ENCODE assay signal across 2 cellular contexts in the genomic region with DNA sequence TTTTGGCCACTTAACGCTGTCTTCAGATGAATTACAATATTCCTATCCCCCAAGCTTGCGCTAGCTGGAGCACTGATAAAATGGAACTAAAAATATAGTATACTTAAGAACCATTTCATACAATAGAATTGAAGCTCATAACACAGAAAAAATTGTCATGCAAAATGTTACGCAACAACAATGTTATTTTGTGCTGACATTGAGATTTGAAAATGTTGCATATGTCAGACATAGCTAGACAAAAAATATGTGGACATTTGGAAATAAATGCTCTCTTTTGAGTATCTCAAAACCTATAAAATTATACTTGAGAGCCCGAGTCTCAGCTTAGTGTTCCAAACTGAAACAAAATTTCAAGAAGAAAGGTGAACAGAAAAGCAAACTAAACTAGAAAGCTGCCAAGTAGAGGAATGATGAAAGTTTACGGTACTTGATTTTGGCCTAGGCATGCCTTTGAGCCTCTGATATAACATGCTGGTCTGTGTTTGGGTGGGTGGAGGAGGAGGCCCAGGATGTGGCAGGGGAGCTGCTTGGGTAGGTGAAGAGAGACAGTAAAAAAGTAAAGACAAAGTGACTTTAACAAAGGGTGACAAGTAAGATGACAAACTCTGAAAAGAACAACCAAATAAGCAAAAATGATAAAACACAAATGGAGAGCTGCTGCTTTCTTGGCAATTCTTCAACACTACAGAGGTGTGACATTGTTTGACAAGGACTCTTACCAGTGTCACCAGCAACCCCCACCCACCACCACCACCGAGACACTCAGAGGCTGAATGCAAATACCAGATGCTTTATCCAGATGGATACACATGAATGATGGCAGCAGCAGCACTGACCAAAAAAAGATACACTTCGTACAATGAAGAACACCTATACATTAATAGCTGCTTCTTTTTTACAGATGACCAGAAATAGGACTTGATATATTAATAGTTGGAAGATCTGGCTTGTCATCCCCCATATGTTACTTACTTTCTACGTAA.
TF ChIP-seq lines count a peak whose summit lies in the region.

No MANE protein-coding gene starts in this region.

TF ChIP-seq in HepG2, 621 proteins besides CTCF, POLR2A, EP300 and RAD21:
- TF ChIP-seq, protein P1, sequence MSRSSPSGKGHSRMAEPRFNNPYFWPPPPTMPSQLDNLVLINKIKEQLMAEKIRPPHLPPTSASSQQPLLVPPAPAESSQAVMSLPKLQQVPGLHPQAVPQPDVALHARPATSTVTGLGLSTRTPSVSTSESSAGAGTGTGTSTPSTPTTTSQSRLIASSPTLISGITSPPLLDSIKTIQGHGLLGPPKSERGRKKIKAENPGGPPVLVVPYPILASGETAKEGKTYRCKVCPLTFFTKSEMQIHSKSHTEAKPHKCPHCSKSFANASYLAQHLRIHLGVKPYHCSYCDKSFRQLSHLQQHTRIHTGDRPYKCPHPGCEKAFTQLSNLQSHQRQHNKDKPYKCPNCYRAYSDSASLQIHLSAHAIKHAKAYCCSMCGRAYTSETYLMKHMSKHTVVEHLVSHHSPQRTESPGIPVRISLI (CRISPR knock-in tag; IDR thresholded peaks at IDR 0.05; ENCODE audit: borderline replicate concordance) = no peak
- peak; percentile 33 to 71; a peak in 3 of 4 replicates for TF ChIP-seq MAFK (conservative IDR thresholded peaks at IDR 0.05 in 1 of 2, IDR thresholded peaks at IDR 0.05 in 1 of 2; ENCODE audit: low read length in 2 of 2)
- TF ChIP-seq MAFF (IDR thresholded peaks at IDR 0.05; ENCODE audit: low read depth, low read length) = peak; percentile 60

TF ChIP-seq in IMR-90, 13 proteins besides CTCF, POLR2A, EP300 and RAD21:
- TF ChIP-seq RFX5 (IDR thresholded peaks at IDR 0.05; ENCODE audit: low read depth, low read length) = no peak
- TF ChIP-seq, protein P2, sequence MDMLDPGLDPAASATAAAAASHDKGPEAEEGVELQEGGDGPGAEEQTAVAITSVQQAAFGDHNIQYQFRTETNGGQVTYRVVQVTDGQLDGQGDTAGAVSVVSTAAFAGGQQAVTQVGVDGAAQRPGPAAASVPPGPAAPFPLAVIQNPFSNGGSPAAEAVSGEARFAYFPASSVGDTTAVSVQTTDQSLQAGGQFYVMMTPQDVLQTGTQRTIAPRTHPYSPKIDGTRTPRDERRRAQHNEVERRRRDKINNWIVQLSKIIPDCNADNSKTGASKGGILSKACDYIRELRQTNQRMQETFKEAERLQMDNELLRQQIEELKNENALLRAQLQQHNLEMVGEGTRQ (IDR thresholded peaks at IDR 0.05; ENCODE audit: low read depth, low read length) = no peak
- TF ChIP-seq MAFK (IDR thresholded peaks at IDR 0.05; ENCODE audit: low read depth, low read length) = peak; percentile 25; the same call in 1 of the 2 replicates
